Comparison of ENCODE assay signal across 34 cellular contexts in genomic region chr1:11678442-11678841, GRCh38. TPM values are rescaled to one million over a fixed set of nuclear protein-coding genes. Genes with fewer than 3 reads are reported as not detected.
DNase-seq lines count a peak whose midpoint lies in the region; ATAC-seq and TF ChIP-seq lines count a peak whose summit lies in the region.
"Had no signal": no experiment of that assay in that cellular context is flagged by ENCODE, and none has a peak within 500 bp of the region (broad histone marks: within the 10 kb centered on the region; RNA-seq: fewer than 3 reads in every experiment).

No MANE protein-coding gene starts in this region.

- peaks cover 2% of the 10 kb centered on the region; the same call in 1 of the 2 replicates for H3K79me2 ChIP-seq in H9 (ENCODE audit: insufficient read depth, low read length)

- H4K20me1 ChIP-seq in H9 (ENCODE audit: control insufficient read depth, insufficient read depth, insufficient read length) = no peaks in the 10 kb centered on the region

- no peak overlapping the region for H3K27ac ChIP-seq in H9 (ENCODE audit: insufficient read length, low read depth, low read length)
- H3K27ac ChIP-seq: coronary artery, epithelial cell of prostate, SJCRH30, thoracic aorta, vagina had no signal

- peaks cover 17% of the 10 kb centered on the region for H3K4me1 Mint-ChIP-seq in activated CD4-positive, alpha-beta T cell treated with anti-CD3 and anti-CD28 coated beads, Interleukin-2, amount 10 ng/mL, durations not matched to agents 7 days and 5 days
- peaks cover 9% of the 10 kb centered on the region for H3K4me1 Mint-ChIP-seq in activated CD4-positive, alpha-beta T cell treated with anti-CD3 and anti-CD28 coated beads for 36 hours
- H3K4me1 Mint-ChIP-seq in H9 (peaks cover 28 to 36% of the 10 kb centered on the region in 2 experiments), nephron progenitor cell (peaks cover 21% of the 10 kb centered on the region)
- peaks cover 18% of the 10 kb centered on the region for H3K4me1 Mint-ChIP-seq in activated T-helper 1 cell treated with anti-CD3 and anti-CD28 coated beads, Interleukin-12 subunit alpha, Interleukin-12 subunit beta, Interleukin-2, Interleukin-4 antibody, amounts not matched to agents 30 ng/mL and 10 ng/mL and 1 ng/mL, durations not matched to agents 14 hours and 24 hours and 36 hours (ENCODE audit: low read depth)

- no peak overlapping the region for H3K18ac ChIP-seq in H9 (ENCODE audit: insufficient read length, low read depth, low read length)

- H3K4me2 ChIP-seq in H9 (ENCODE audit: insufficient read depth, insufficient read length, low read length) = no peak overlapping the region

- ATAC-seq in activated CD4-positive, alpha-beta T cell treated with anti-CD3 and anti-CD28 coated beads for 36 hours = no peak
- ATAC-seq in HG02885 (IDR thresholded peaks at IDR 0.05; ENCODE audit: poor library complexity, unreplicated experiment) = no peak
- ATAC-seq: activated CD4-positive, CD25-positive, alpha-beta regulatory T cell treated with anti-CD3 and anti-CD28 coated beads, Interleukin-2, amount 50 U/mL, for 24 hours; activated naive CD4-positive, alpha-beta T cell treated with anti-CD3 and anti-CD28 coated beads, Interleukin-2, amount 50 U/mL, for 72 hours; left lobe of liver; right cardiac atrium had no signal

- no peak overlapping the region for H3K14ac ChIP-seq in H9 (ENCODE audit: insufficient read depth, low read length)

- no peak overlapping the region for H2AFZ ChIP-seq in H9 (ENCODE audit: low read length)

- no peak overlapping the region for H4K91ac ChIP-seq in H9 (ENCODE audit: insufficient read length, low read depth, low read length)

- no peak overlapping the region for H3K23ac ChIP-seq in H9 (ENCODE audit: insufficient read length, low read depth, low read length)

- H3K36me3 Mint-ChIP-seq in activated CD4-positive, alpha-beta T cell treated with anti-CD3 and anti-CD28 coated beads, Interleukin-2, amount 10 ng/mL, durations not matched to agents 7 days and 5 days (ENCODE audit: low read depth) = peaks cover 16% of the 10 kb centered on the region
- H3K36me3 Mint-ChIP-seq in activated CD4-positive, alpha-beta T cell treated with anti-CD3 and anti-CD28 coated beads for 36 hours (ENCODE audit: low read depth) = peaks cover 19% of the 10 kb centered on the region
- H3K36me3 Mint-ChIP-seq in H9 (ENCODE audit: insufficient read depth in 1 of 3, low read depth in 3 of 3) (peaks cover 38 to 59% (median 54%) of the 10 kb centered on the region in 3 experiments), nephron progenitor cell (ENCODE audit: low read depth) (peaks cover 21% of the 10 kb centered on the region)
- peaks cover 5% of the 10 kb centered on the region for H3K36me3 Mint-ChIP-seq in activated T-helper 1 cell treated with anti-CD3 and anti-CD28 coated beads, Interleukin-12 subunit alpha, Interleukin-12 subunit beta, Interleukin-2, Interleukin-4 antibody, amounts not matched to agents 30 ng/mL and 10 ng/mL and 1 ng/mL, durations not matched to agents 14 hours and 24 hours and 36 hours (ENCODE audit: low read depth)
- H3K36me3 Mint-ChIP-seq: activated naive CD4-positive, alpha-beta T cell treated with anti-CD3 and anti-CD28 coated beads, Interleukin-2, amount 50 U/mL, for 72 hours had no signal

- WGBS in H9 (ENCODE audit: extremely low coverage, insufficient read length, low lambda C conversion rate) = no CpG with 5 or more reads among the region's 2 CpGs

- no peak overlapping the region for H2BK20ac ChIP-seq in H9 (ENCODE audit: low read depth, low read length, poor library complexity, severe bottlenecking)

- H2BK15ac ChIP-seq in H9 (ENCODE audit: low read depth, low read length) = no peak overlapping the region

- intact Hi-C loops in activated CD4-positive, alpha-beta T cell treated with anti-CD3 and anti-CD28 coated beads for 36 hours (cut with DNase I, micrococcal nuclease) = no loop called here
- intact Hi-C loops in activated T-helper 1 cell treated with anti-CD3 and anti-CD28 coated beads, Interleukin-12 subunit alpha, Interleukin-12 subunit beta, Interleukin-2, Interleukin-4 antibody, amounts not matched to agents 30 ng/mL and 10 ng/mL and 1 ng/mL, durations not matched to agents 14 hours and 24 hours and 36 hours (cut with micrococcal nuclease) = no loop called here

- H3K4me1 ChIP-seq in H9 (ENCODE audit: insufficient read depth, low read length) = peaks cover 8% of the 10 kb centered on the region; the same call in 1 of the 2 replicates

- H3K4me3 Mint-ChIP-seq in activated CD4-positive, alpha-beta T cell treated with anti-CD3 and anti-CD28 coated beads, Interleukin-2, amount 10 ng/mL, durations not matched to agents 7 days and 5 days = peak overlapping the region; percentile 9
- H3K4me3 Mint-ChIP-seq in activated CD4-positive, alpha-beta T cell treated with anti-CD3 and anti-CD28 coated beads for 36 hours = no peak overlapping the region
- peak overlapping the region; percentile 16 to 69 for H3K4me3 Mint-ChIP-seq in H9
- peak overlapping the region; percentile 3 for H3K4me3 Mint-ChIP-seq in activated T-helper 1 cell treated with anti-CD3 and anti-CD28 coated beads, Interleukin-12 subunit alpha, Interleukin-12 subunit beta, Interleukin-2, Interleukin-4 antibody, amounts not matched to agents 30 ng/mL and 10 ng/mL and 1 ng/mL, durations not matched to agents 14 hours and 24 hours and 36 hours
- peak overlapping the region; percentile 59 for H3K4me3 Mint-ChIP-seq in nephron progenitor cell

- H3K56ac ChIP-seq in H9 (ENCODE audit: insufficient read length, low read depth, low read length) = no peak overlapping the region

- H3T11ph ChIP-seq in H9 (ENCODE audit: low read length) = no peak overlapping the region

- no peak overlapping the region for H4K5ac ChIP-seq in H9 (ENCODE audit: insufficient read length, low read depth, low read length)

- no peak for TF ChIP-seq CTCF in H9 (conservative IDR thresholded peaks at IDR 0.05)
- no peak for TF ChIP-seq CTCF in nephron progenitor cell (IDR thresholded peaks at IDR 0.05)

- no peak for DNase-seq in activated CD4-positive, alpha-beta T cell treated with anti-CD3 and anti-CD28 coated beads, Interleukin-2, amount 10 ng/mL, durations not matched to agents 7 days and 5 days
- no peak for DNase-seq in activated CD4-positive, alpha-beta T cell treated with anti-CD3 and anti-CD28 coated beads for 36 hours
- DNase-seq in H9 (no peak), nephron progenitor cell (no peak), GM19240 (ENCODE audit: insufficient read length, low spot score) (no peak)
- no peak for DNase-seq in activated T-helper 1 cell treated with anti-CD3 and anti-CD28 coated beads, Interleukin-12 subunit alpha, Interleukin-12 subunit beta, Interleukin-2, Interleukin-4 antibody, amounts not matched to agents 30 ng/mL and 10 ng/mL and 1 ng/mL, durations not matched to agents 14 hours and 24 hours and 36 hours (ENCODE audit: low spot score)
- DNase-seq in stimulated activated CD8-positive, alpha-beta memory T cell treated with anti-CD3 and anti-CD28 coated beads, Interleukin-4, amount 100 ng/mL, for 48 hours = no peak
- DNase-seq: activated CD4-positive, alpha-beta memory T cell treated with anti-CD3 and anti-CD28 coated beads for 36 hours; activated CD8-positive, alpha-beta memory T cell treated with anti-CD3 and anti-CD28 coated beads, Interleukin-2, amount 50 U/mL, for 48 hours; aorta; DMS153; effector CD8-positive, alpha-beta T cell; NCI-H1092 treated with DMSO at 0.1 percent for 48 hours; NCI-H1694 treated with DMSO at 0.1 percent for 48 hours; NCI-H2171; right cardiac atrium; RPMI8226; SJCRH30; stimulated activated CD4-positive, alpha-beta T cell treated with anti-CD3 and anti-CD28 coated beads, Interleukin-1b, Interleukin-23, amount 100 ng/mL, for 48 hours; SW 1271 had no signal

- H2AK5ac ChIP-seq in H9 (ENCODE audit: insufficient read length, low read length) = no peak overlapping the region

- H3K79me1 ChIP-seq in H9 (ENCODE audit: insufficient read depth, low read depth, low read length, poor library complexity, severe bottlenecking) = no peaks in the 10 kb centered on the region

- no peak overlapping the region for H2BK120ac ChIP-seq in H9 (ENCODE audit: low read depth, low read length, poor library complexity, severe bottlenecking)

- H3K23me2 ChIP-seq in H9 (ENCODE audit: insufficient read length, low read depth, low read length, poor library complexity, severe bottlenecking) = no peaks in the 10 kb centered on the region

- no peaks in the 10 kb centered on the region for H3K9me3 Mint-ChIP-seq in activated CD4-positive, alpha-beta T cell treated with anti-CD3 and anti-CD28 coated beads, Interleukin-2, amount 10 ng/mL, durations not matched to agents 7 days and 5 days
- H3K9me3 Mint-ChIP-seq in activated CD4-positive, alpha-beta T cell treated with anti-CD3 and anti-CD28 coated beads for 36 hours (ENCODE audit: low read depth) = no peaks in the 10 kb centered on the region
- H3K9me3 Mint-ChIP-seq in H9 (no peaks in the 10 kb centered on the region), nephron progenitor cell (no peaks in the 10 kb centered on the region)
- H3K9me3 Mint-ChIP-seq in activated T-helper 1 cell treated with anti-CD3 and anti-CD28 coated beads, Interleukin-12 subunit alpha, Interleukin-12 subunit beta, Interleukin-2, Interleukin-4 antibody, amounts not matched to agents 30 ng/mL and 10 ng/mL and 1 ng/mL, durations not matched to agents 14 hours and 24 hours and 36 hours = no peaks in the 10 kb centered on the region
- H3K9me3 Mint-ChIP-seq: activated CD4-positive, alpha-beta memory T cell treated with anti-CD3 and anti-CD28 coated beads for 36 hours; activated naive CD4-positive, alpha-beta T cell treated with anti-CD3 and anti-CD28 coated beads, Interleukin-2, amount 50 U/mL, for 72 hours; activated T-helper 2 cell treated with anti-CD3 and anti-CD28 coated beads, Interferon-gamma antibody, Interleukin-2, Interleukin-4, amounts not matched to agents 10 μg/mL and 5 μg/mL and 100 μg/mL, durations not matched to agents 14 hours and 24 hours and 36 hours; memory B cell; stimulated activated naive CD8-positive, alpha-beta T cell treated with anti-CD3 and anti-CD28 coated beads, Interleukin-15, Interleukin-2, amounts not matched to agents 100 ng/mL and 50 ng/mL, for 24 hours had no signal

- no peak overlapping the region for H2BK12ac ChIP-seq in H9 (ENCODE audit: insufficient read length, low read depth, low read length)

- no peak overlapping the region for H3K27ac Mint-ChIP-seq in activated CD4-positive, alpha-beta T cell treated with anti-CD3 and anti-CD28 coated beads, Interleukin-2, amount 10 ng/mL, durations not matched to agents 7 days and 5 days
- no peak overlapping the region for H3K27ac Mint-ChIP-seq in activated CD4-positive, alpha-beta T cell treated with anti-CD3 and anti-CD28 coated beads for 36 hours
- H3K27ac Mint-ChIP-seq in H9 = peak overlapping the region; percentile 2 to 41 (median 37); a peak in 2 of 7 replicates
- no peak overlapping the region for H3K27ac Mint-ChIP-seq in activated T-helper 1 cell treated with anti-CD3 and anti-CD28 coated beads, Interleukin-12 subunit alpha, Interleukin-12 subunit beta, Interleukin-2, Interleukin-4 antibody, amounts not matched to agents 30 ng/mL and 10 ng/mL and 1 ng/mL, durations not matched to agents 14 hours and 24 hours and 36 hours
- no peak overlapping the region for H3K27ac Mint-ChIP-seq in nephron progenitor cell
- H3K27ac Mint-ChIP-seq: activated CD4-positive, alpha-beta memory T cell treated with anti-CD3 and anti-CD28 coated beads for 36 hours; activated T-helper 2 cell treated with anti-CD3 and anti-CD28 coated beads, Interferon-gamma antibody, Interleukin-2, Interleukin-4, amounts not matched to agents 10 μg/mL and 5 μg/mL and 100 μg/mL, durations not matched to agents 14 hours and 24 hours and 36 hours; memory B cell; stimulated activated naive CD8-positive, alpha-beta T cell treated with anti-CD3 and anti-CD28 coated beads, Interleukin-15, Interleukin-2, amounts not matched to agents 100 ng/mL and 50 ng/mL, for 24 hours had no signal

- H3K9me3 ChIP-seq in H9 (ENCODE audit: control insufficient read depth, low read depth, low read length) = no peaks in the 10 kb centered on the region
- H3K9me3 ChIP-seq: HAP-1, SJCRH30, thoracic aorta, vagina had no signal

- peaks cover 7% of the 10 kb centered on the region for H3K27me3 Mint-ChIP-seq in activated CD4-positive, alpha-beta T cell treated with anti-CD3 and anti-CD28 coated beads, Interleukin-2, amount 10 ng/mL, durations not matched to agents 7 days and 5 days
- no peaks in the 10 kb centered on the region for H3K27me3 Mint-ChIP-seq in activated CD4-positive, alpha-beta T cell treated with anti-CD3 and anti-CD28 coated beads for 36 hours
- H3K27me3 Mint-ChIP-seq in H9 (ENCODE audit: low read depth) = no peaks in the 10 kb centered on the region
- peaks cover 5% of the 10 kb centered on the region for H3K27me3 Mint-ChIP-seq in activated T-helper 1 cell treated with anti-CD3 and anti-CD28 coated beads, Interleukin-12 subunit alpha, Interleukin-12 subunit beta, Interleukin-2, Interleukin-4 antibody, amounts not matched to agents 30 ng/mL and 10 ng/mL and 1 ng/mL, durations not matched to agents 14 hours and 24 hours and 36 hours (ENCODE audit: insufficient read depth)
- H3K27me3 Mint-ChIP-seq in nephron progenitor cell (ENCODE audit: low read depth, poor library complexity) = peaks cover 4% of the 10 kb centered on the region
- H3K27me3 Mint-ChIP-seq: activated CD4-positive, alpha-beta memory T cell treated with anti-CD3 and anti-CD28 coated beads for 36 hours; memory B cell had no signal

- no peak overlapping the region for H2BK5ac ChIP-seq in H9 (ENCODE audit: insufficient read length, low read length)

- CTCF ChIA-PET in activated CD4-positive, alpha-beta T cell treated with anti-CD3 and anti-CD28 coated beads, Interleukin-2, amount 10 ng/mL, durations not matched to agents 7 days and 5 days (lab: Charles Lee) = interaction anchor here (6.7 kb wide), 1 partner anchor 14 kb away, joined by 49 read pairs; the partner anchor contains the start of gene FBXO6
- CTCF ChIA-PET in activated CD4-positive, alpha-beta T cell treated with anti-CD3 and anti-CD28 coated beads for 36 hours (lab: Charles Lee) = interaction anchor here (0.5 kb wide), 1 partner anchor 39 kb away, joined by 3 read pairs; no protein-coding TSS in a partner anchor

- no peak overlapping the region for H3K4ac ChIP-seq in H9 (ENCODE audit: low read depth, low read length)

- no peak overlapping the region for H4K8ac ChIP-seq in H9 (replicated peaks; ENCODE audit: insufficient read length, low read depth, low read length)

- H3K27me3 ChIP-seq in H9 (ENCODE audit: insufficient read depth, low read length) = no peaks in the 10 kb centered on the region
- H3K27me3 ChIP-seq: SJCRH30, vagina had no signal

- POLR2A ChIA-PET in activated CD4-positive, alpha-beta T cell treated with anti-CD3 and anti-CD28 coated beads, Interleukin-2, amount 10 ng/mL, durations not matched to agents 7 days and 5 days (lab: Charles Lee) = no interaction called here
- POLR2A ChIA-PET in activated CD4-positive, alpha-beta T cell treated with anti-CD3 and anti-CD28 coated beads for 36 hours (lab: Charles Lee) = interaction anchor here (0.9 kb wide), 1 partner anchor 405 kb away, joined by 6 read pairs; the partner anchor contains the start of gene UBIAD1

- H3K9ac ChIP-seq in H9 (ENCODE audit: extremely low read depth, insufficient read length, low read length) = no peak overlapping the region

RNA-seq across cellular contexts. Expression of gene MAD2L2, which starts 2.5 kb away (rescaled TPM):
- 10 to 100 TPM; 68.7 to 73.3 TPM for total RNA-seq in activated CD4-positive, alpha-beta T cell treated with anti-CD3 and anti-CD28 coated beads, Interleukin-2, amount 10 ng/mL, durations not matched to agents 7 days and 5 days
- 10 to 100 TPM; 70.4 to 71.5 TPM for total RNA-seq in activated CD4-positive, alpha-beta T cell treated with anti-CD3 and anti-CD28 coated beads for 36 hours
- total RNA-seq in H9 (2021) = 283 and 289 TPM in 2 replicates
- total RNA-seq in activated T-helper 1 cell treated with anti-CD3 and anti-CD28 coated beads, Interleukin-12 subunit alpha, Interleukin-12 subunit beta, Interleukin-2, Interleukin-4 antibody, amounts not matched to agents 30 ng/mL and 10 ng/mL and 1 ng/mL, durations not matched to agents 14 hours and 24 hours and 36 hours = 76.9 and 81.8 TPM in 2 replicates

RNA-seq across cellular contexts. Expression of gene DRAXIN, which starts 13.1 kb away (rescaled TPM):
- under 1 TPM; 0.54 to 0.62 TPM for total RNA-seq in activated CD4-positive, alpha-beta T cell treated with anti-CD3 and anti-CD28 coated beads, Interleukin-2, amount 10 ng/mL, durations not matched to agents 7 days and 5 days
- under 1 TPM; 0.02 to 0.04 TPM for total RNA-seq in activated CD4-positive, alpha-beta T cell treated with anti-CD3 and anti-CD28 coated beads for 36 hours
- 20.1 and 20.5 TPM in 2 replicates for total RNA-seq in H9 (2021)
- 0.07 TPM in 1 of 2 replicates, not detected in the other for total RNA-seq in activated T-helper 1 cell treated with anti-CD3 and anti-CD28 coated beads, Interleukin-12 subunit alpha, Interleukin-12 subunit beta, Interleukin-2, Interleukin-4 antibody, amounts not matched to agents 30 ng/mL and 10 ng/mL and 1 ng/mL, durations not matched to agents 14 hours and 24 hours and 36 hours
- total RNA-seq: left lobe of liver, vagina had no signal

RNA-seq across cellular contexts. Expression of gene FBXO6, which starts 14.4 kb away (rescaled TPM):
- 10 to 100 TPM; 28.1 to 29.6 TPM for total RNA-seq in activated CD4-positive, alpha-beta T cell treated with anti-CD3 and anti-CD28 coated beads, Interleukin-2, amount 10 ng/mL, durations not matched to agents 7 days and 5 days
- total RNA-seq in activated CD4-positive, alpha-beta T cell treated with anti-CD3 and anti-CD28 coated beads for 36 hours = 10 to 100 TPM in 1 of 2 experiments, 1 to 10 TPM in 1; 10.0 to 12.0 TPM
- total RNA-seq in H9 (2021) = 0.94 and 1.1 TPM in 2 replicates
- 15.7 and 17.2 TPM in 2 replicates for total RNA-seq in activated T-helper 1 cell treated with anti-CD3 and anti-CD28 coated beads, Interleukin-12 subunit alpha, Interleukin-12 subunit beta, Interleukin-2, Interleukin-4 antibody, amounts not matched to agents 30 ng/mL and 10 ng/mL and 1 ng/mL, durations not matched to agents 14 hours and 24 hours and 36 hours
- total RNA-seq: A172, SJCRH30 had no signal

RNA-seq across cellular contexts. Expression of gene FBXO44, which starts 23.8 kb away (rescaled TPM):
- 10 to 100 TPM; 32.6 to 37.8 TPM for total RNA-seq in activated CD4-positive, alpha-beta T cell treated with anti-CD3 and anti-CD28 coated beads, Interleukin-2, amount 10 ng/mL, durations not matched to agents 7 days and 5 days
- total RNA-seq in activated CD4-positive, alpha-beta T cell treated with anti-CD3 and anti-CD28 coated beads for 36 hours = 10 to 100 TPM; 20.2 to 21.8 TPM
- total RNA-seq in H9 (2021) = 21.4 and 24.5 TPM in 2 replicates
- 22.0 and 24.2 TPM in 2 replicates for total RNA-seq in activated T-helper 1 cell treated with anti-CD3 and anti-CD28 coated beads, Interleukin-12 subunit alpha, Interleukin-12 subunit beta, Interleukin-2, Interleukin-4 antibody, amounts not matched to agents 30 ng/mL and 10 ng/mL and 1 ng/mL, durations not matched to agents 14 hours and 24 hours and 36 hours
- total RNA-seq: SJCRH30 had no signal

RNA-seq across cellular contexts. Expression of gene FBXO2, which starts 24.2 kb away (rescaled TPM):
- 1 to 10 TPM; 1.8 to 2.1 TPM for total RNA-seq in activated CD4-positive, alpha-beta T cell treated with anti-CD3 and anti-CD28 coated beads, Interleukin-2, amount 10 ng/mL, durations not matched to agents 7 days and 5 days
- 1 to 10 TPM; 1.6 to 2.1 TPM for total RNA-seq in activated CD4-positive, alpha-beta T cell treated with anti-CD3 and anti-CD28 coated beads for 36 hours
- total RNA-seq in H9 (2021) = 28.9 and 30.6 TPM in 2 replicates
- 0.60 and 0.93 TPM in 2 replicates for total RNA-seq in activated T-helper 1 cell treated with anti-CD3 and anti-CD28 coated beads, Interleukin-12 subunit alpha, Interleukin-12 subunit beta, Interleukin-2, Interleukin-4 antibody, amounts not matched to agents 30 ng/mL and 10 ng/mL and 1 ng/mL, durations not matched to agents 14 hours and 24 hours and 36 hours
- total RNA-seq: LHCN-M2, SJCRH30 had no signal

Comparison
In these comparisons a context has a peak if more than half of its experiments do, and no peak if none do; other contexts are left out.
1. H3K27ac Mint-ChIP-seq: peak in H9 (3 of 3); none in activated CD4-positive, alpha-beta T cell treated with anti-CD3 and anti-CD28 coated beads, Interleukin-2, amount 10 ng/mL, durations not matched to agents 7 days and 5 days (single experiment), activated CD4-positive, alpha-beta T cell treated with anti-CD3 and anti-CD28 coated beads for 36 hours (single experiment), activated T-helper 1 cell treated with anti-CD3 and anti-CD28 coated beads, Interleukin-12 subunit alpha, Interleukin-12 subunit beta, Interleukin-2, Interleukin-4 antibody, amounts not matched to agents 30 ng/mL and 10 ng/mL and 1 ng/mL, durations not matched to agents 14 hours and 24 hours and 36 hours (single experiment) and nephron progenitor cell (single experiment).
2. RNA of gene DRAXIN, which starts 13.1 kb away (total RNA-seq): 20.1 to 20.5 TPM in H9; 0.54 to 0.62 TPM in activated CD4-positive, alpha-beta T cell treated with anti-CD3 and anti-CD28 coated beads, Interleukin-2, amount 10 ng/mL, durations not matched to agents 7 days and 5 days, 0.02 to 0.04 TPM in activated CD4-positive, alpha-beta T cell treated with anti-CD3 and anti-CD28 coated beads for 36 hours and 0.07 TPM in activated T-helper 1 cell treated with anti-CD3 and anti-CD28 coated beads, Interleukin-12 subunit alpha, Interleukin-12 subunit beta, Interleukin-2, Interleukin-4 antibody, amounts not matched to agents 30 ng/mL and 10 ng/mL and 1 ng/mL, durations not matched to agents 14 hours and 24 hours and 36 hours; every median in the first group is over 10 times any median in the second.